ENCODE assay signal across 32 cellular contexts in the genomic region with DNA sequence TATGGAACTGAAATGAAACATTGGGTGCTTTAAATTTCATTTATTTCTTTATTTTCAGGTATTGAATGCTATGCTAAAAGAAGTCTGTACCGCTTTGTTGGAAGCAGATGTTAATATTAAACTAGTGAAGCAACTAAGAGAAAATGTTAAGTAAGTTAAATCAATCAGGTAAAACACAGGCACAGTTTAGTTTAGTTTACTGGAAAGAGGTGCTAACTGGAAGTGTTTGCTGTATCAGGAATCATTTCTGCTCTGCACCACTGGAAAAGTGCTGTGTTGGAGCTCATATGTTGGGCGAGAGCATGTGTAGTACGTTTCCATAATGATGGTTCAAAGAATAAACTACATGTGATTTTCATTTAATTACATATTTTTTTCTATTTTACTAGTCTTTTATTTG.
"Had no signal": no experiment of that assay in that cellular context is flagged by ENCODE, and none has a peak within 500 bp of the region (broad histone marks: within the 10 kb centered on the region; RNA-seq: fewer than 3 reads in every experiment).

No MANE protein-coding gene starts in this region.

- FAIRE-seq: astrocyte, bronchial epithelial cell, colon, endometrium, endothelial cell of umbilical vein, frontal cortex, TTC549 had no signal

- H3K27me3 ChIP-seq: brain microvascular endothelial cell had no signal

- ATAC-seq: activated CD4-positive, CD25-positive, alpha-beta regulatory T cell treated with anti-CD3 and anti-CD28 coated beads, Interleukin-2, amount 50 U/mL, for 24 hours; activated CD8-positive, alpha-beta T cell treated with anti-CD3 and anti-CD28 coated beads for 36 hours; activated T-cell treated with anti-CD3 and anti-CD28 coated beads, Interleukin-2, amount 50 U/mL, for 4 hours; activated T-helper 17 cell treated with anti-CD3 and anti-CD28 coated beads, Interleukin-2, amount 50 U/mL, for 72 hours; esophagus mucosa; WTC11 had no signal

- H3K27ac ChIP-seq: brain microvascular endothelial cell, epithelial cell of prostate, VCaP had no signal

- DNase-seq: activated CD4-positive, alpha-beta T cell treated with anti-CD3 and anti-CD28 coated beads for 48 hours; activated CD4-positive, alpha-beta T cell treated with anti-CD3 and anti-CD28 coated beads, Interleukin-2, amount 50 U/mL, for 1 hour; activated CD4-positive, alpha-beta T cell treated with anti-CD3 and anti-CD28 coated beads, Interleukin-2, amount 50 U/mL, for 48 hours; activated CD8-positive, alpha-beta memory T cell treated with anti-CD3 and anti-CD28 coated beads for 24 hours; activated CD8-positive, alpha-beta T cell treated with anti-CD3 and anti-CD28 coated beads for 36 hours; activated effector memory CD4-positive, alpha-beta T cell treated with Interleukin-2 at 50 U/mL for 16 hours; activated gamma-delta T cell treated with Interleukin-2 at 50 U/mL for 16 hours; activated naive CD4-positive, alpha-beta T cell treated with anti-CD3 and anti-CD28 coated beads, Interleukin-2, amount 50 U/mL, for 16 hours; activated naive CD4-positive, alpha-beta T cell treated with Interleukin-2 at 50 U/mL for 16 hours; activated T-cell treated with anti-CD3 and anti-CD28 coated beads, Interleukin-2, amount 50 U/mL, for 4 hours; amniotic stem cell; anterior cingulate cortex; brain microvascular endothelial cell; cortex of kidney; dermis blood vessel endothelial cell; effector CD4-positive, alpha-beta T cell; foreskin fibroblast; head of caudate nucleus; T-helper 2 cell had no signal

- H3K36me3 ChIP-seq: brain microvascular endothelial cell had no signal
